In the genomic region with DNA sequence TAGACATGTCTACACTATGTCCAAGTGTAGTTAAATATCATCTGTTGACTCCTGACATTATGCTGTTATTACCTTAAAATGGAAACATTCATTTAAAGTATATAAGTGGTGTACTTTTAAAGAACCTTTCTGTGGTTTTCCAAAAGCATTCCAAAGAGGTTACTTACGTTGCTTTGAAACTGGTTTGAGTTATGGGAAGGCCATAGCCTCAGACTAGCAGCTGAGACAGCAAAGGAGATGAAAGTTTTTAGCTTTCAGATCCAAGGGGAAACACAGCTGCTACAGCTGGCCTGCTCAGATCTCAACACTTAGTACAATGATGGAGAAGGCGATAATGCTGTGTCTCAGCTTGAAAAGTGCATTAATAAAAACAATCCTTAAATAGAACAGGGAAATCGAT, we compare ENCODE assay signal across 17 cellular contexts.
DNase-seq lines count a peak whose midpoint lies in the region; FAIRE-seq and TF ChIP-seq lines count a peak whose summit lies in the region.
"Had no signal": no experiment of that assay in that cellular context is flagged by ENCODE, and none has a peak within 500 bp of the region (broad histone marks: within the 10 kb centered on the region; RNA-seq: fewer than 3 reads in every experiment).

No MANE protein-coding gene starts in this region.

- H3K9me1 ChIP-seq in keratinocyte (ENCODE audit: control insufficient read depth, extremely low read depth, insufficient read depth, low read length): no peaks in the 10 kb centered on the region

- H4K20me1 ChIP-seq in keratinocyte (ENCODE audit: control insufficient read depth, extremely low read depth, insufficient read depth, low read length): no peaks in the 10 kb centered on the region

- peak overlapping the region; percentile 11 for H3K4me2 ChIP-seq in keratinocyte (ENCODE audit: control insufficient read depth, extremely low read depth, insufficient read depth, low read depth, low read length)
- H3K4me2 ChIP-seq: neural progenitor cell had no signal

- DNase-seq in AG08396 (ENCODE audit: low spot score) (peak; percentile 5), HFFc6 (peak; percentile 49), astrocyte of the spinal cord (ENCODE audit: low read depth, low spot score) (peak; percentile 88), keratinocyte (ENCODE audit: low read depth, low spot score) (peak; percentile 4), erythroblast (lab: John Stamatoyannopoulos, UW) (no peak), NK-92 (lab: John Stamatoyannopoulos, UW; ENCODE audit: unreplicated experiment) (no peak)
- DNase-seq in activated naive CD4-positive, alpha-beta T cell treated with Interleukin-2 at 50 U/mL for 16 hours: no peak
- no peak for DNase-seq in central memory CD4-positive, alpha-beta T cell
- DNase-seq: activated CD4-positive, alpha-beta T cell treated with anti-CD3 and anti-CD28 coated beads for 48 hours; activated T-cell treated with anti-CD3 and anti-CD28 coated beads, Interleukin-2, amount 50 U/mL, for 4 hours; anterior cingulate cortex; GDM1; NCI-H510A; stomach; T-helper 17 cell had no signal

- no peaks in the 10 kb centered on the region for H3K9me3 Mint-ChIP-seq in HFFc6
- H3K9me3 Mint-ChIP-seq: neural progenitor cell had no signal

- H3K27me3 Mint-ChIP-seq in HFFc6 (ENCODE audit: insufficient read depth): no peaks in the 10 kb centered on the region
- H3K27me3 Mint-ChIP-seq: T-helper 17 cell had no signal

- H3K4me3 Mint-ChIP-seq in HFFc6: peak overlapping the region; percentile 11; the same call in 1 of the 2 replicates
- H3K4me3 Mint-ChIP-seq: activated T-cell treated with anti-CD3 and anti-CD28 coated beads, Interleukin-2, amount 50 U/mL, for 4 hours; neural progenitor cell; T-helper 17 cell had no signal

- H3K36me3 ChIP-seq in keratinocyte (ENCODE audit: control insufficient read depth in 2 of 2, extremely low read depth in 1 of 2, insufficient read depth in 2 of 2, low read length in 2 of 2): no peaks in the 10 kb centered on the region
- H3K36me3 ChIP-seq: neural progenitor cell, stomach had no signal

- peak; percentile 90 for FAIRE-seq in keratinocyte (lab: Jason Lieb, UNC)

- no peaks in the 10 kb centered on the region for H3K9me3 ChIP-seq in keratinocyte (ENCODE audit: control insufficient read depth, low read depth, low read length)
- H3K9me3 ChIP-seq: stomach had no signal

- no peak for TF ChIP-seq POLR2A in erythroblast (IDR thresholded peaks at IDR 0.05; ENCODE audit: low read length)

- H3K27ac Mint-ChIP-seq in HFFc6: peak overlapping the region; percentile 21
- H3K27ac Mint-ChIP-seq: neural progenitor cell, T-helper 17 cell had no signal

- TF ChIP-seq CTCF in HFFc6 (IDR thresholded peaks at IDR 0.05) (no peak), astrocyte of the spinal cord (IDR thresholded peaks at IDR 0.05; ENCODE audit: low read depth, low read length) (no peak), keratinocyte (optimal IDR thresholded peaks at IDR 0.05 in 1 of 3, IDR thresholded peaks at IDR 0.05 in 1 of 3, conservative IDR thresholded peaks at IDR 0.05 in 1 of 3; ENCODE audit: extremely low read depth in 1 of 3, insufficient read depth in 2 of 3, low read length in 3 of 3) (no peak)

- peaks cover 16% of the 10 kb centered on the region for H3K4me1 ChIP-seq in keratinocyte (ENCODE audit: control insufficient read depth, extremely low read depth, insufficient read depth, low read length)
- H3K4me1 ChIP-seq: neural progenitor cell had no signal

- no peak overlapping the region for H2AFZ ChIP-seq in keratinocyte (ENCODE audit: control insufficient read depth, low read length)
- H2AFZ ChIP-seq: neural progenitor cell had no signal

- no peaks in the 10 kb centered on the region for H3K79me2 ChIP-seq in keratinocyte (ENCODE audit: control insufficient read depth, insufficient read depth, low read length)

- no peaks in the 10 kb centered on the region for H3K27me3 ChIP-seq in keratinocyte (ENCODE audit: control insufficient read depth, extremely low read depth, insufficient read depth, low read length)
- H3K27me3 ChIP-seq: neural progenitor cell, stomach had no signal

- in situ Hi-C loops in astrocyte of the spinal cord (cut with HindIII; ENCODE audit: low sequenced_read_pairs): no loop called here

- dilution Hi-C loops in keratinocyte (cut with MboI; ENCODE audit: extremely low pct_ligation_motif_present, low sequenced_read_pairs): no loop called here

- H3K36me3 Mint-ChIP-seq in HFFc6 (ENCODE audit: low read depth): no peaks in the 10 kb centered on the region
- H3K36me3 Mint-ChIP-seq: neural progenitor cell had no signal

- no peak overlapping the region for H3K9ac ChIP-seq in keratinocyte (ENCODE audit: control insufficient read depth, extremely low read depth, insufficient read depth, low read length)
- H3K9ac ChIP-seq: neural progenitor cell had no signal

- H3K4me1 Mint-ChIP-seq in HFFc6 (ENCODE audit: low read depth): peaks cover 28% of the 10 kb centered on the region
- H3K4me1 Mint-ChIP-seq: T-helper 17 cell had no signal

- no peak overlapping the region for H3K27ac ChIP-seq in keratinocyte (ENCODE audit: control insufficient read depth, insufficient read depth, low read length)
- H3K27ac ChIP-seq: C4-2B, stomach had no signal

- H3K4me3 ChIP-seq in astrocyte of the spinal cord (ENCODE audit: low read depth, low read length) (no peak overlapping the region), keratinocyte (ENCODE audit: control insufficient read depth in 2 of 3, extremely low read depth in 1 of 3, insufficient read depth in 2 of 3, low read depth in 1 of 3, low read length in 3 of 3) (no peak overlapping the region)
- H3K4me3 ChIP-seq: neural progenitor cell, stomach had no signal

Comparison
In these comparisons a context has a peak if more than half of its experiments do, and no peak if none do; other contexts are left out.
1. DNase-seq: peak in AG08396 (single experiment), HFFc6 (single experiment), astrocyte of the spinal cord (single experiment) and keratinocyte (single experiment); none in erythroblast (0 of 2), activated naive CD4-positive, alpha-beta T cell treated with Interleukin-2 at 50 U/mL for 16 hours (single experiment), central memory CD4-positive, alpha-beta T cell (single experiment) and NK-92 (single experiment).